ENCODE assay signal across 21 cellular contexts in the genomic region with DNA sequence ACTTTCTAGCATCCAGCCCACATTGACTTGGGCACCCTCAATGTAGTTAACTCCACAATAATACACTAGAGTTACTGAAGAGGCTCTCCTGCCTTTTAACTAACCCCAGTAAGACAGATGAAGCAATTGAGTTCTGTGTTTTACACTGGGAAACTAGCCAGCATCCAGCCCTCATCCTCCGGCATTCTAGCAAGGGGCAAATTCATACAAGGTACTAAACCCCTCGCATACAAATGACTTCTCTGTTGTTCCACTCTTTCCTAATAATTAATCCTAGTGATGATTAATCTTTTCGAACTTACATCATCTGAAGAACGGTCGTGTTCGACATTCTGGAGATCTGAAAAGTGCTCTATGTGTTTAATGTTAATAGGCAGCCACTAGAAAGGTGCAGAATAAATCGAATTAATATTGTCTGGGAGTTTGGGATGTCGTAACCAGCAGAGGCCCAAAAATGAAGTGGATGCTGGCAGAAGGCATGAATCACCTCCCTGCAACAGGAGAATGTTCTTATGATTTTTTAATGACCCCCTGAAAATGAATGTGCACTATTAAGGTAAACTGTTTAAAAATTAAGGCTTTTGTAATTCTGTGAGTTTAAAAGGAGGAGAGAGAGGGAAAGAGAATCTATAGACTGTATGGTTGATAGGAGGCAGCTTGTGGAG.
DNase-seq lines count a peak whose midpoint lies in the region; ATAC-seq and TF ChIP-seq lines count a peak whose summit lies in the region.
"Had no signal": no experiment of that assay in that cellular context is flagged by ENCODE, and none has a peak within 500 bp of the region (broad histone marks: within the 10 kb centered on the region; RNA-seq: fewer than 3 reads in every experiment).

No MANE protein-coding gene starts in this region.

- no peak overlapping the region for H3K4me3 Mint-ChIP-seq in naive thymus-derived CD4-positive, alpha-beta T cell
- H3K4me3 Mint-ChIP-seq: activated CD8-positive, alpha-beta T cell treated with anti-CD3 and anti-CD28 coated beads, Interleukin-2, amount 10 ng/mL, durations not matched to agents 7 days and 5 days; activated naive CD4-positive, alpha-beta T cell treated with anti-CD3 and anti-CD28 coated beads, Interleukin-2, amount 10 ng/mL, durations not matched to agents 7 days and 5 days; activated T-cell treated with anti-CD3 and anti-CD28 coated beads, Interleukin-2, amount 50 U/mL, for 24 hours; IgD-negative memory B cell; T-helper 2 cell treated with Interferon-gamma antibody and Interleukin-4, amounts not matched to agents 5 μg/mL and 100 μg/mL, for 36 hours; WTC11 had no signal

- DNase-seq in HCEC 1CT (peak; percentile 37), NCI-H345 (lab: John Stamatoyannopoulos, UW) (peak; percentile 53), fibroblast of mammary gland (ENCODE audit: low read depth) (peak; percentile 27), pons (ENCODE audit: low spot score) (peak; percentile 26), SW480 (ENCODE audit: low spot score) (no peak), NCI-H2171 treated with DMSO at 0.1 percent for 48 hours (lab: John Stamatoyannopoulos, UW) (no peak)
- DNase-seq in naive thymus-derived CD4-positive, alpha-beta T cell = no peak
- DNase-seq: activated CD8-positive, alpha-beta T cell treated with anti-CD3 and anti-CD28 coated beads, Interleukin-2, amount 10 ng/mL, durations not matched to agents 7 days and 5 days; activated naive CD4-positive, alpha-beta T cell treated with anti-CD3 and anti-CD28 coated beads, Interleukin-2, amount 10 ng/mL, durations not matched to agents 7 days and 5 days; activated T-cell treated with anti-CD3 and anti-CD28 coated beads, Interleukin-2, amount 50 U/mL, for 24 hours; EL; left ventricle myocardium inferior; NCI-H146; SK-N-SH; upper lobe of right lung had no signal

- H3K9me3 Mint-ChIP-seq in naive thymus-derived CD4-positive, alpha-beta T cell = peaks cover 0 to 1% (median 0%) of the 10 kb centered on the region in 11 donors
- H3K9me3 Mint-ChIP-seq: activated naive CD4-positive, alpha-beta T cell treated with anti-CD3 and anti-CD28 coated beads, Interleukin-2, amount 10 ng/mL, durations not matched to agents 7 days and 5 days; activated T-cell treated with anti-CD3 and anti-CD28 coated beads, Interleukin-2, amount 50 U/mL, for 24 hours; IgD-negative memory B cell; T-helper 2 cell treated with Interferon-gamma antibody and Interleukin-4, amounts not matched to agents 5 μg/mL and 100 μg/mL, for 36 hours; WTC11 had no signal

- no peak overlapping the region for H3K27ac ChIP-seq in naive thymus-derived CD4-positive, alpha-beta T cell (ENCODE audit: low read depth, low read length)
- H3K27ac ChIP-seq: ascending aorta, esophagus muscularis mucosa, left ventricle myocardium inferior, RWPE1, upper lobe of right lung had no signal

- no peak for TF ChIP-seq CTCF in fibroblast of mammary gland (conservative IDR thresholded peaks at IDR 0.05; ENCODE audit: control insufficient read depth, insufficient read depth, low read depth, low read length)

- H3K9me3 ChIP-seq in naive thymus-derived CD4-positive, alpha-beta T cell (ENCODE audit: control insufficient read depth in 2 of 3, low read length in 3 of 3) = no peaks in the 10 kb centered on the region
- H3K9me3 ChIP-seq: ascending aorta, esophagus muscularis mucosa, left ventricle myocardium inferior, SK-N-SH, upper lobe of right lung had no signal

- peaks cover 0 to 28% (median 21%) of the 10 kb centered on the region in 5 donors for H3K36me3 Mint-ChIP-seq in naive thymus-derived CD4-positive, alpha-beta T cell
- H3K36me3 Mint-ChIP-seq: activated naive CD4-positive, alpha-beta T cell treated with anti-CD3 and anti-CD28 coated beads, Interleukin-2, amount 10 ng/mL, durations not matched to agents 7 days and 5 days; WTC11 had no signal

- peaks cover 0 to 44% (median 32%) of the 10 kb centered on the region in 7 donors for H3K4me1 Mint-ChIP-seq in naive thymus-derived CD4-positive, alpha-beta T cell

- CTCF ChIA-PET in naive thymus-derived CD4-positive, alpha-beta T cell (lab: Charles Lee) = no interaction called here

- no peak overlapping the region for H3K4me3 ChIP-seq in fibroblast of mammary gland (ENCODE audit: control insufficient read depth, low read depth, low read length)
- H3K4me3 ChIP-seq in naive thymus-derived CD4-positive, alpha-beta T cell (ENCODE audit: low read length) = no peak overlapping the region
- H3K4me3 ChIP-seq: ascending aorta, esophagus muscularis mucosa, left ventricle myocardium inferior, upper lobe of right lung had no signal

- H3K27me3 ChIP-seq in naive thymus-derived CD4-positive, alpha-beta T cell (ENCODE audit: control insufficient read depth in 2 of 2, insufficient read depth in 2 of 2, low read length in 2 of 2) = no peaks in the 10 kb centered on the region
- H3K27me3 ChIP-seq: ascending aorta, esophagus muscularis mucosa, upper lobe of right lung had no signal

- no peaks in the 10 kb centered on the region for H3K36me3 ChIP-seq in naive thymus-derived CD4-positive, alpha-beta T cell (ENCODE audit: control insufficient read depth in 2 of 3, insufficient read depth in 3 of 3, low read length in 3 of 3)
- H3K36me3 ChIP-seq: ascending aorta, esophagus muscularis mucosa, left ventricle myocardium inferior, upper lobe of right lung had no signal

- no peaks in the 10 kb centered on the region for H3K27me3 Mint-ChIP-seq in naive thymus-derived CD4-positive, alpha-beta T cell
- H3K27me3 Mint-ChIP-seq: activated naive CD4-positive, alpha-beta T cell treated with anti-CD3 and anti-CD28 coated beads, Interleukin-2, amount 10 ng/mL, durations not matched to agents 7 days and 5 days; activated T-cell treated with anti-CD3 and anti-CD28 coated beads, Interleukin-2, amount 50 U/mL, for 24 hours; IgD-negative memory B cell had no signal

- POLR2A ChIA-PET in naive thymus-derived CD4-positive, alpha-beta T cell (lab: Charles Lee) = no interaction called here

- H3K4me1 ChIP-seq in naive thymus-derived CD4-positive, alpha-beta T cell (ENCODE audit: control insufficient read depth in 2 of 2, insufficient read depth in 2 of 2, low read length in 2 of 2) = no peaks in the 10 kb centered on the region
- H3K4me1 ChIP-seq: ascending aorta, upper lobe of right lung had no signal

- ATAC-seq in naive thymus-derived CD4-positive, alpha-beta T cell = no peak
- ATAC-seq: activated CD8-positive, alpha-beta T cell treated with anti-CD3 and anti-CD28 coated beads, Interleukin-2, amount 10 ng/mL, durations not matched to agents 7 days and 5 days; upper lobe of right lung; WTC11 had no signal

- peak overlapping the region in 2 of 9 donors; percentile 13 to 48 for H3K27ac Mint-ChIP-seq in naive thymus-derived CD4-positive, alpha-beta T cell
- H3K27ac Mint-ChIP-seq: activated CD8-positive, alpha-beta T cell treated with anti-CD3 and anti-CD28 coated beads, Interleukin-2, amount 10 ng/mL, durations not matched to agents 7 days and 5 days; activated naive CD4-positive, alpha-beta T cell treated with anti-CD3 and anti-CD28 coated beads, Interleukin-2, amount 10 ng/mL, durations not matched to agents 7 days and 5 days; activated T-cell treated with anti-CD3 and anti-CD28 coated beads, Interleukin-2, amount 50 U/mL, for 24 hours; T-helper 2 cell treated with Interferon-gamma antibody and Interleukin-4, amounts not matched to agents 5 μg/mL and 100 μg/mL, for 36 hours; WTC11 had no signal

- intact Hi-C loops in naive thymus-derived CD4-positive, alpha-beta T cell (cut with micrococcal nuclease) = no loop called here

Comparison
In these comparisons a context has a peak if more than half of its experiments do, and no peak if none do; other contexts are left out.
1. DNase-seq: peak in HCEC 1CT (single experiment), NCI-H345 (single experiment), fibroblast of mammary gland (single experiment) and pons (single experiment); none in SW480 (single experiment), NCI-H2171 treated with DMSO at 0.1 percent for 48 hours (single experiment) and naive thymus-derived CD4-positive, alpha-beta T cell (0 of 9).